8 cellular contexts compared by ENCODE assay signal in the genomic region with DNA sequence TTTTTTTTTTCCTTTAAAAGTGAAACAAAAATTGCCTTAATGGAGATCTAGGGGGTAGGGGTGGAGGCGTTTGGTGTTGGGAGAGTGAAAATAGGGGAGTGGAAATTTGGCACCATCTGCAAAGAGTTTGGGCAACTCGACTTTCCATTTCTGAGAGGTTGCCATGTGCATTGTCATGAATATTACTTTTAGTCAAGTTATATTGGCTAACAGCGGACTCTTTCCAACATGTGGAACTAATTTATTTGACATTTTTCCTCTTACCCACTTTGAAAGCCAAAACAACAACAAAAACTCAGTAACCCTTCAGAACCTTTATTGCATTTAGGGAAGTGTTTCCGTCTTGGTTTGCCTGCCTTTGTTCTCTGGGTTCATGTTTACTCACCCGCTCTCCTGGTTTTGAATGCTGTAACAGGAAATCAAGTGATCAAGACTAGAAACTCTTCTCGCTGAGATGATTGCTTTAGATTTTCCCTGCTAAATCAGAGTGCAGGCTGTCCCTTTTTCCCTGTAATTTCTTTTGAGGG.
DNase-seq lines count a peak whose midpoint lies in the region; ATAC-seq and TF ChIP-seq lines count a peak whose summit lies in the region.

No MANE protein-coding gene starts in this region.

- no peak overlapping the region for H3K4me3 ChIP-seq in HUES6 (ENCODE audit: low read depth, low read length)
- peak overlapping the region in 1 of 4 donors; percentile 33 for H3K4me3 ChIP-seq in adrenal gland
- H3K4me3 ChIP-seq in iPS-20b (ENCODE audit: low read length), result peak overlapping the region; percentile 7; the same call in 1 of the 2 replicates
- peak overlapping the region in 3 of 8 donors; percentile 12 to 22 (median 14) for H3K4me3 ChIP-seq in spleen

- H3K9me3 ChIP-seq in HUES6 (ENCODE audit: control insufficient read depth, insufficient read depth, low read depth, low read length) (no peaks in the 10 kb centered on the region), adrenal gland (replicated peaks in 1 of 3) (no peaks in the 10 kb centered on the region), iPS-20b (ENCODE audit: insufficient read depth, low read depth, low read length) (no peaks in the 10 kb centered on the region), spleen (no peaks in the 10 kb centered on the region)

- no peak for TF ChIP-seq CTCF in adrenal gland (IDR thresholded peaks at IDR 0.05)
- TF ChIP-seq CTCF in spleen (IDR thresholded peaks at IDR 0.05 in 8 of 11, conservative IDR thresholded peaks at IDR 0.05 in 3 of 11), result no peak

- H3K9ac ChIP-seq in HUES6 (ENCODE audit: low read length) (no peak overlapping the region), iPS-20b (ENCODE audit: low read depth, low read length) (no peak overlapping the region; the same call in 1 of the 2 replicates)

- H3K27me3 ChIP-seq in HUES6 (ENCODE audit: control insufficient read depth, insufficient read depth, low read length) (no peaks in the 10 kb centered on the region), adrenal gland (no peaks in the 10 kb centered on the region), iPS-20b (ENCODE audit: insufficient read depth, low read length) (no peaks in the 10 kb centered on the region), spleen (replicated peaks in 1 of 7) (no peaks in the 10 kb centered on the region)

- no peaks in the 10 kb centered on the region for H3K36me3 ChIP-seq in HUES6 (ENCODE audit: control insufficient read depth, insufficient read depth, low read length)
- H3K36me3 ChIP-seq in adrenal gland (replicated peaks in 1 of 2), result no peaks in the 10 kb centered on the region
- H3K36me3 ChIP-seq in iPS-20b (ENCODE audit: insufficient read depth, low read depth, low read length), result no peaks in the 10 kb centered on the region
- no peaks in the 10 kb centered on the region for H3K36me3 ChIP-seq in spleen

- H3K4me1 ChIP-seq in HUES6 (ENCODE audit: control insufficient read depth, insufficient read depth, low read length) (peaks cover 68% of the 10 kb centered on the region), adrenal gland (replicated peaks in 1 of 2) (peaks cover 10 to 48% of the 10 kb centered on the region in 2 donors), iPS-20b (ENCODE audit: insufficient read depth, low read length) (peaks cover 60% of the 10 kb centered on the region), spleen (peaks cover 0 to 37% (median 17%) of the 10 kb centered on the region in 6 donors)

- no peak for ATAC-seq in GM21360 (IDR thresholded peaks at IDR 0.05; ENCODE audit: unreplicated experiment)

- no peak for TF ChIP-seq POLR2A in adrenal gland (IDR thresholded peaks at IDR 0.05)
- TF ChIP-seq POLR2A in spleen (IDR thresholded peaks at IDR 0.05), result no peak

- 47 to 57% (median 51%) methylated on average over 6 of the region's 6 CpGs for WGBS in adrenal gland, 4 donors
- WGBS in spleen, 5 donors, result 29 to 44% (median 38%) methylated on average over 6 of the region's 6 CpGs

- intact Hi-C loops in adrenal gland (cut with DNase I) (no loop called here), spleen (cut with DNase I; ENCODE audit: low total_unique reads) (no loop called here)

- no peak for DNase-seq in adrenal gland
- no peak for DNase-seq in spleen
- DNase-seq in amygdala (lab: John Stamatoyannopoulos, UW), result no peak
- DNase-seq in AML-193 (lab: John Stamatoyannopoulos, UW), result no peak
- DNase-seq in activated CD8-positive, alpha-beta memory T cell treated with anti-CD3 and anti-CD28 coated beads for 24 hours, result no peak

- H3K27ac ChIP-seq in HUES6 (ENCODE audit: low read depth, low read length), result peak overlapping the region; percentile 4; the same call in 1 of the 2 replicates
- H3K27ac ChIP-seq in adrenal gland, result peak overlapping the region in 3 of 5 donors; percentile 53 to 61 (median 56)
- H3K27ac ChIP-seq in iPS-20b (ENCODE audit: low read length), result no peak overlapping the region
- H3K27ac ChIP-seq in spleen, result peak overlapping the region; percentile 43 to 82 (median 65)
